In genomic region chr3:7106635-7107034, GRCh38 we compare ENCODE assay signal across 35 cellular contexts.
"Had no signal": no experiment of that assay in that cellular context is flagged by ENCODE, and none has a peak within 500 bp of the region (broad histone marks: within the 10 kb centered on the region; RNA-seq: fewer than 3 reads in every experiment).

No MANE protein-coding gene starts in this region.

- H3K4me3 ChIP-seq: MG63 had no signal

- H3K36me3 ChIP-seq: MG63 had no signal

- H3K27me3 ChIP-seq: MG63 had no signal

- H3K27ac ChIP-seq: KMS-11 had no signal

- H3K9me3 ChIP-seq: MG63 had no signal

- DNase-seq: Karpas-422, Kasumi-1, KG1, MG63, MM.1S, MV-4-11, NCI-H1048, NCI-H1092, NCI-H1092 treated with DMSO at 0.1 percent for 48 hours, NCI-H1105, NCI-H1105 treated with DMSO at 0.1 percent for 48 hours, NCI-H1417, NCI-H1417 treated with DMSO at 0.1 percent for 48 hours, NCI-H1436, NCI-H1436 treated with DMSO at 0.1 percent for 48 hours, NCI-H146, NCI-H1694, NCI-H1694 treated with DMSO at 0.1 percent for 48 hours, NCI-H187, NCI-H187 treated with DMSO at 0.1 percent for 48 hours, NCI-H1930, NCI-H2029, NCI-H2029 treated with DMSO at 0.1 percent for 48 hours, NCI-H2081, NCI-H2081 treated with DMSO at 0.1 percent for 48 hours, NCI-H2107, NCI-H2171, NCI-H2171 treated with DMSO at 0.1 percent for 48 hours, NCI-H2227 treated with DMSO at 0.1 percent for 48 hours, NCI-H226, NCI-H345, NCI-H446, NCI-H446 treated with DMSO at 0.1 percent for 48 hours, NCI-H510A had no signal
